Comparison of ENCODE assay signal across 15 cellular contexts in genomic region chr7:141722529-141722928, GRCh38. TPM values are rescaled to one million over a fixed set of nuclear protein-coding genes. Genes with fewer than 3 reads are reported as not detected.
DNase-seq lines count a peak whose midpoint lies in the region; ATAC-seq lines count a peak whose summit lies in the region.
"Had no signal": no experiment of that assay in that cellular context is flagged by ENCODE, and none has a peak within 500 bp of the region (broad histone marks: within the 10 kb centered on the region; RNA-seq: fewer than 3 reads in every experiment).

No MANE protein-coding gene starts in this region.

- ATAC-seq in GM18909 (IDR thresholded peaks at IDR 0.05; ENCODE audit: poor library complexity, unreplicated experiment) (peak; percentile 72), HG02678 (IDR thresholded peaks at IDR 0.05; ENCODE audit: unreplicated experiment) (peak; percentile 53), HG03175 (IDR thresholded peaks at IDR 0.05; ENCODE audit: unreplicated experiment) (peak; percentile 85), GM18867 (IDR thresholded peaks at IDR 0.05; ENCODE audit: unreplicated experiment) (no peak)
- ATAC-seq: HCT116 had no signal

- DNase-seq in NCI-H524 (lab: John Stamatoyannopoulos, UW) = no peak
- DNase-seq in hypothalamus (lab: John Stamatoyannopoulos, UW) = no peak
- DNase-seq in occipital lobe (lab: John Stamatoyannopoulos, UW) = no peak
- DNase-seq: C1 segment of cervical spinal cord; CD4-positive, alpha-beta T cell; DMS153; DMS79 treated with DMSO at 0.1 percent for 48 hours; EL; GM23248 had no signal

RNA-seq across cellular contexts. Expression of gene WEE2, which starts 14.4 kb away (rescaled TPM):
- total RNA-seq in occipital lobe = 0.16 TPM
- total RNA-seq: B cell, GM23248 had no signal

RNA-seq across cellular contexts. Expression of gene SSBP1, which starts 15.6 kb away (rescaled TPM):
- total RNA-seq in occipital lobe = 79.9 TPM

RNA-seq across cellular contexts. Expression of gene DENND11, which starts 20.6 kb away (rescaled TPM):
- 47.7 TPM for total RNA-seq in occipital lobe

RNA-seq across cellular contexts. Expression of gene TAS2R3, which starts 41.4 kb away (rescaled TPM):
- 2.5 TPM for total RNA-seq in occipital lobe
- total RNA-seq: GM23248 had no signal

RNA-seq across cellular contexts. Expression of gene TAS2R4, which starts 53.9 kb away (rescaled TPM):
- 4.5 TPM for total RNA-seq in occipital lobe
